Comparison of ENCODE assay signal across 7 cellular contexts in genomic region chr10:42177793-42178689, GRCh38.
DNase-seq lines count a peak whose midpoint lies in the region; ATAC-seq and TF ChIP-seq lines count a peak whose summit lies in the region.
"Not testable (repeated sequence)": the region's sequence is repeated elsewhere in the genome, so short reads cannot be mapped to it uniquely, and the experiment has no call there.

No MANE protein-coding gene starts in this region.

- not testable (repeated sequence) for H4K20me1 ChIP-seq in IMR-90 (ENCODE audit: insufficient read depth, low read length); PC-9 (ENCODE audit: insufficient read depth)

- not testable (repeated sequence) for H3K4me3 ChIP-seq in IMR-90 (ENCODE audit: insufficient read depth, low read depth, low read length); PC-9; colonic mucosa; heart right ventricle
- H3K4me3 ChIP-seq in parathyroid adenoma (ENCODE audit: low read depth, low read length), result peak overlapping the region; percentile 46

- not testable (repeated sequence) for H3K9me2 ChIP-seq in PC-9 (ENCODE audit: insufficient read depth)

- H3F3A ChIP-seq in PC-9 (ENCODE audit: insufficient read depth, low read depth), result not testable (repeated sequence)

- TF ChIP-seq CTCF in IMR-90 (conservative IDR thresholded peaks at IDR 0.05; ENCODE audit: low read depth, low read length), result peak; percentile 41
- peak; percentile 69 for TF ChIP-seq CTCF in PC-9 (conservative IDR thresholded peaks at IDR 0.05)
- TF ChIP-seq CTCF in colonic mucosa (IDR thresholded peaks at IDR 0.05), result peak; percentile 29
- peak in 8 of 9 donors; percentile 38 to 68 (median 55) for TF ChIP-seq CTCF in heart right ventricle (IDR thresholded peaks at IDR 0.05)
- peak; percentile 40 for TF ChIP-seq CTCF in parathyroid adenoma (IDR thresholded peaks at IDR 0.05)

- POLR2A ChIA-PET in IMR-90 (lab: Charles Lee; ENCODE audit: unreplicated experiment); PC-9 (lab: Charles Lee; ENCODE audit: unreplicated experiment): not testable (repeated sequence)

- not testable (repeated sequence) for H2BK120ac ChIP-seq in IMR-90 (ENCODE audit: low read depth, low read length)

- not testable (repeated sequence) for H2BK15ac ChIP-seq in IMR-90 (ENCODE audit: low read depth, low read length)

- no CpG with 5 or more reads among the region's 30 CpGs for WGBS in IMR-90 (ENCODE audit: extremely low coverage in 2 of 2, insufficient read length in 1 of 2), 2 experiments
- 9 to 15% methylated on average over 22 to 30 of the region's 30 CpGs for WGBS in heart right ventricle, 2 donors

- H2AK5ac ChIP-seq in IMR-90 (ENCODE audit: low read depth, low read length), result not testable (repeated sequence)

- not testable (repeated sequence) for H3K4me2 ChIP-seq in IMR-90 (ENCODE audit: low read depth, low read length); PC-9
- H3K4me2 ChIP-seq in parathyroid adenoma (ENCODE audit: low read length), result peak overlapping the region; percentile 61

- not testable (repeated sequence) for H2AK9ac ChIP-seq in IMR-90 (replicated peaks; ENCODE audit: low read depth, low read length, poor library complexity)

- H3K9me3 ChIP-seq in IMR-90 (ENCODE audit: control insufficient read depth, insufficient read depth, low read length); PC-9 (ENCODE audit: insufficient read depth, low read depth); colonic mucosa; heart right ventricle; parathyroid adenoma (ENCODE audit: control insufficient read depth, low read length): not testable (repeated sequence)

- H3K4ac ChIP-seq in IMR-90 (ENCODE audit: low read depth, low read length), result not testable (repeated sequence)

- H3K14ac ChIP-seq in IMR-90 (replicated peaks; ENCODE audit: low read depth, low read length), result not testable (repeated sequence)

- H3K27ac ChIP-seq in IMR-90 (ENCODE audit: insufficient read depth, low read length); PC-9; colonic mucosa; heart right ventricle; parathyroid adenoma: not testable (repeated sequence)

- H3K27ac Mint-ChIP-seq in activated T-cell treated with anti-CD3 and anti-CD28 coated beads, Interleukin-2, amount 50 U/mL, for 24 hours, result peak overlapping the region; percentile 81

- not testable (repeated sequence) for H3K36me3 ChIP-seq in IMR-90 (ENCODE audit: control insufficient read depth, insufficient read depth, low read length); PC-9 (ENCODE audit: low read depth); colonic mucosa; heart right ventricle; parathyroid adenoma (ENCODE audit: control insufficient read depth, insufficient read depth, low read length)

- H3K79me2 ChIP-seq in PC-9 (ENCODE audit: low read depth); parathyroid adenoma: not testable (repeated sequence)

- DNase-seq in DMS 273 treated with DMSO at 0.1 percent for 48 hours (lab: John Stamatoyannopoulos, UW) (peak; percentile 0), IMR-90 (peak; percentile 42), PC-9 (peak in 1 of 2 experiments; percentile 12), colonic mucosa (peak; percentile 17), heart right ventricle (peak in 1 of 2 donors; percentile 6)
- not testable (repeated sequence) for DNase-seq in activated T-cell treated with anti-CD3 and anti-CD28 coated beads, Interleukin-2, amount 50 U/mL, for 24 hours

- peaks cover 75% of the 10 kb centered on the region for H3K27me3 Mint-ChIP-seq in activated T-cell treated with anti-CD3 and anti-CD28 coated beads, Interleukin-2, amount 50 U/mL, for 24 hours

- H4K5ac ChIP-seq in IMR-90 (ENCODE audit: low read depth, low read length), result not testable (repeated sequence)

- H3K23ac ChIP-seq in IMR-90 (ENCODE audit: low read depth, low read length), result not testable (repeated sequence)

- H2BK20ac ChIP-seq in IMR-90 (ENCODE audit: low read depth, low read length), result not testable (repeated sequence)

- CTCF ChIA-PET in IMR-90 (lab: Yijun Ruan, JAX); PC-9 (lab: Charles Lee): not testable (repeated sequence)

- ATAC-seq in IMR-90 (ENCODE audit: low read depth); heart right ventricle: not testable (repeated sequence)

- not testable (repeated sequence) for TF ChIP-seq POLR2A in IMR-90 (IDR thresholded peaks at IDR 0.05; ENCODE audit: low read depth, low read length)

- H3K79me1 ChIP-seq in IMR-90 (ENCODE audit: low read depth in 1 of 2, low read length in 2 of 2), result not testable (repeated sequence)

- intact Hi-C loops in IMR-90 (cut with micrococcal nuclease), result loop anchor here (10.0 kb wide), 1 partner anchor 687 kb away; no protein-coding TSS in a partner anchor
- intact Hi-C loops in PC-9 (cut with micrococcal nuclease; ENCODE audit: unreplicated experiment); colonic mucosa (cut with DNase I); heart right ventricle (cut with DNase I): not testable (repeated sequence)

- not testable (repeated sequence) for H4K8ac ChIP-seq in IMR-90 (ENCODE audit: low read depth in 2 of 2, low read length in 2 of 2)

- BruUV-seq in IMR-90 (replicated peaks; lab: Mats Ljungman, UMichigan); PC-9 (replicated peaks; lab: Mats Ljungman, UMichigan): not testable (repeated sequence)

- H3K27me3 ChIP-seq in IMR-90 (ENCODE audit: control insufficient read depth, insufficient read depth, low read length); PC-9 (ENCODE audit: insufficient read depth, low read depth); colonic mucosa; parathyroid adenoma (ENCODE audit: control insufficient read depth, insufficient read depth, low read length): not testable (repeated sequence)
- peaks cover 0 to 55% (median 46%) of the 10 kb centered on the region in 7 donors for H3K27me3 ChIP-seq in heart right ventricle

- H3K4me1 Mint-ChIP-seq in activated T-cell treated with anti-CD3 and anti-CD28 coated beads, Interleukin-2, amount 50 U/mL, for 24 hours (ENCODE audit: low read depth), result not testable (repeated sequence)

- H2BK5ac ChIP-seq in IMR-90 (ENCODE audit: low read depth, low read length, poor library complexity, severe bottlenecking), result not testable (repeated sequence)

- peak; percentile 38 for TF ChIP-seq RAD21 in IMR-90 (IDR thresholded peaks at IDR 0.05; ENCODE audit: low read length)

- not testable (repeated sequence) for H3K36me3 Mint-ChIP-seq in activated T-cell treated with anti-CD3 and anti-CD28 coated beads, Interleukin-2, amount 50 U/mL, for 24 hours (ENCODE audit: low read depth)

- H3K9me1 ChIP-seq in IMR-90 (ENCODE audit: insufficient read depth, low read length), result not testable (repeated sequence)

- H3K9me3 Mint-ChIP-seq in activated T-cell treated with anti-CD3 and anti-CD28 coated beads, Interleukin-2, amount 50 U/mL, for 24 hours, result not testable (repeated sequence)

- H3K9ac ChIP-seq in IMR-90 (ENCODE audit: low read depth, low read length); colonic mucosa (ENCODE audit: low read depth in 2 of 2, low read length in 2 of 2); parathyroid adenoma: not testable (repeated sequence)

- in situ Hi-C loops in IMR-90 (cut with MboI; ENCODE audit: low sequenced_read_pairs), result not testable (repeated sequence)

- H3K56ac ChIP-seq in IMR-90 (ENCODE audit: extremely low read depth, insufficient read depth, low read length), result not testable (repeated sequence)

- H2AFZ ChIP-seq in IMR-90 (replicated peaks; ENCODE audit: low read length, poor library complexity); PC-9; parathyroid adenoma: not testable (repeated sequence)

- dilution Hi-C loops in IMR-90 (cut with HindIII; ENCODE audit: low sequenced_read_pairs, unreplicated experiment), result not testable (repeated sequence)

- H4K91ac ChIP-seq in IMR-90 (ENCODE audit: insufficient read depth, low read depth, low read length), result not testable (repeated sequence)

- H3K4me1 ChIP-seq in IMR-90 (ENCODE audit: control insufficient read depth, insufficient read depth, low read length); PC-9 (replicated peaks; ENCODE audit: insufficient read depth); colonic mucosa; heart right ventricle; parathyroid adenoma: not testable (repeated sequence)

- H3K4me3 Mint-ChIP-seq in activated T-cell treated with anti-CD3 and anti-CD28 coated beads, Interleukin-2, amount 50 U/mL, for 24 hours, result peak overlapping the region; percentile 60

- H3K18ac ChIP-seq in IMR-90 (ENCODE audit: low read depth, low read length), result not testable (repeated sequence)
